Comparison of ENCODE assay signal across 8 cellular contexts in genomic region chr15:40044717-40045571, GRCh38.
DNase-seq lines count a peak whose midpoint lies in the region; ATAC-seq lines count a peak whose summit lies in the region.

No MANE protein-coding gene starts in this region.

- peak overlapping the region; percentile 55 for H3K4me3 Mint-ChIP-seq in memory B cell

- no peaks in the 10 kb centered on the region for H3K9me3 Mint-ChIP-seq in memory B cell

- H3K4me2 ChIP-seq in BLaER1 treated with 17β-estradiol and CSF1 and Interleukin-3, amounts not matched to agents 10 nM and 100 nM = peak overlapping the region; percentile 65 to 96 (median 74)

- H3K27me3 ChIP-seq in BLaER1 treated with 17β-estradiol and CSF1 and Interleukin-3, amounts not matched to agents 10 nM and 100 nM = no peaks in the 10 kb centered on the region

- peak overlapping the region; percentile 90 for H3K27ac Mint-ChIP-seq in memory B cell

- H3K4me1 ChIP-seq in BLaER1 treated with 17β-estradiol and CSF1 and Interleukin-3, amounts not matched to agents 10 nM and 100 nM = peaks cover 62 to 88% (median 70%) of the 10 kb centered on the region in 10 experiments

- peak overlapping the region in 3 of 10 experiments; percentile 3 to 18 (median 14); a peak in 4 of 20 replicates for H3K4me3 ChIP-seq in BLaER1 treated with 17β-estradiol and CSF1 and Interleukin-3, amounts not matched to agents 10 nM and 100 nM

- no peaks in the 10 kb centered on the region for H3K36me3 Mint-ChIP-seq in memory B cell

- no peaks in the 10 kb centered on the region for H3K27me3 Mint-ChIP-seq in memory B cell

- H3K36me3 ChIP-seq in BLaER1 treated with 17β-estradiol and CSF1 and Interleukin-3, amounts not matched to agents 10 nM and 100 nM = no peaks in the 10 kb centered on the region

- DNase-seq in GM19240 (ENCODE audit: insufficient read length, low spot score) (peak; percentile 76), NCI-H524 (lab: John Stamatoyannopoulos, UW) (peak; percentile 50 to 79), ecto neural progenitor cell (ENCODE audit: low spot score) (peak; percentile 89), memory B cell (ENCODE audit: low spot score in 2 of 2) (peak; percentile 82 to 88)
- DNase-seq in activated CD4-positive, alpha-beta T cell treated with anti-CD3 and anti-CD28 coated beads, Interleukin-2, amount 50 U/mL, for 24 hours (ENCODE audit: low read depth in 1 of 2, low spot score in 1 of 2) = peak; percentile 68 to 85
- DNase-seq in stimulated activated CD8-positive, alpha-beta memory T cell treated with anti-CD3 and anti-CD28 coated beads, Interleukin-12 subunit alpha, Interleukin-12 subunit beta, amount 100 ng/mL, for 24 hours (ENCODE audit: extremely low read depth) = peak; percentile 60

- no peaks in the 10 kb centered on the region for H3K9me3 ChIP-seq in BLaER1 treated with 17β-estradiol and CSF1 and Interleukin-3, amounts not matched to agents 10 nM and 100 nM (replicated peaks in 1 of 11)

- peak overlapping the region; percentile 22 to 64 (median 56); a peak in 20 of 22 replicates for H3K9ac ChIP-seq in BLaER1 treated with 17β-estradiol and CSF1 and Interleukin-3, amounts not matched to agents 10 nM and 100 nM

- ATAC-seq in HG03439 (IDR thresholded peaks at IDR 0.05; ENCODE audit: unreplicated experiment) = peak; percentile 73
- peak; percentile 93 for ATAC-seq in memory B cell (ENCODE audit: low read depth)

- peak overlapping the region; percentile 44 to 89 (median 61); a peak in 21 of 22 replicates for H3K27ac ChIP-seq in BLaER1 treated with 17β-estradiol and CSF1 and Interleukin-3, amounts not matched to agents 10 nM and 100 nM

- H3K4me1 Mint-ChIP-seq in memory B cell = peaks cover 49% of the 10 kb centered on the region

- no peaks in the 10 kb centered on the region for H4K20me1 ChIP-seq in BLaER1 treated with 17β-estradiol and CSF1 and Interleukin-3, amounts not matched to agents 10 nM and 100 nM
